ENCODE assay signal across 17 cellular contexts in the genomic region with DNA sequence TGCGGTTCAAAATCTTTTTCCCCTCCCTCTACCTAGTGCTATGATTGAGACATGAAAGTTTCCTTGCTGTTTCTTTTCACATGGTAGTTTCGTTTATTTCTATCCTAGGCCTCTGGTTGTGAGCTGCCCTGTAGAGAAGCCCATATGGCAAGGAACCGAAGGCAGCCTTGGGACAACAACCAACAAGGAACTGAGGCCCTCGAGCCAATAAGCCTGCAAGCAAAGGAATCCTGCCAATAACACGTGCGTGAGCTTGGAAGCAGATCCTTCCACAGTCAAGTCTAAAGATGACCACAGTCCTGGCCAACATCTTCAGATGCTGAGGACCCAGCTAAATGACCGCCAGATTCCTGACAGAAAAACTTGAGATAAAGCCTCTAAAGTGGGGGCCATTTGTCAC.
"Had no signal": no experiment of that assay in that cellular context is flagged by ENCODE, and none has a peak within 500 bp of the region (broad histone marks: within the 10 kb centered on the region; RNA-seq: fewer than 3 reads in every experiment).

No MANE protein-coding gene starts in this region.

- DNase-seq: central memory CD4-positive, alpha-beta T cell; dermis blood vessel endothelial cell; esophagus squamous epithelium; foreskin melanocyte; head of caudate nucleus; kidney glomerular epithelial cell; mammary epithelial cell; occipital lobe; pancreas; right lobe of liver; stimulated activated CD4-positive, alpha-beta T cell treated with anti-CD3 and anti-CD28 coated beads, Interleukin-4, amount 100 ng/mL, for 24 hours; upper lobe of right lung had no signal

- H3K4me2 ChIP-seq: hepatocyte had no signal

- H3K9me3 ChIP-seq: esophagus squamous epithelium, pancreas, prostate gland, right lobe of liver, tibial nerve, upper lobe of right lung had no signal

- H3K4me3 ChIP-seq: esophagus squamous epithelium, hepatocyte, pancreas, prostate gland, right lobe of liver, tibial nerve, upper lobe of right lung had no signal

- H2AFZ ChIP-seq: hepatocyte had no signal

- H3K27ac ChIP-seq: esophagus squamous epithelium, hepatocyte, pancreas, prostate gland, right lobe of liver, tibial nerve, upper lobe of right lung had no signal

- H3K36me3 ChIP-seq: esophagus squamous epithelium, pancreas, prostate gland, right lobe of liver, tibial nerve, upper lobe of right lung had no signal

- ATAC-seq: natural killer cell treated with Interleukin-12 subunit alpha and Interleukin-12 subunit beta and Interleukin-15 and Interleukin-18, amount 100 ng/mL, for 72 hours; pancreas; right lobe of liver; stimulated activated memory B cell treated with anti-CD40 and anti-IgM and Interleukin-4, amounts not matched to agents 10 μg/mL and 1 μg/mL and 100 μg/mL, for 72 hours; upper lobe of right lung had no signal

- H3K4me1 ChIP-seq: esophagus squamous epithelium, pancreas, prostate gland, right lobe of liver, tibial nerve, upper lobe of right lung had no signal

- H3K27me3 ChIP-seq: esophagus squamous epithelium, hepatocyte, right lobe of liver, tibial nerve, upper lobe of right lung had no signal
